16 cellular contexts compared by ENCODE assay signal in genomic region chr5:143155445-143155844, GRCh38.
DNase-seq lines count a peak whose midpoint lies in the region; ATAC-seq and TF ChIP-seq lines count a peak whose summit lies in the region.
"Had no signal": no experiment of that assay in that cellular context is flagged by ENCODE, and none has a peak within 500 bp of the region (broad histone marks: within the 10 kb centered on the region; RNA-seq: fewer than 3 reads in every experiment).

No MANE protein-coding gene starts in this region.

- POLR2A ChIA-PET in PC-3 (lab: Charles Lee; ENCODE audit: unreplicated experiment): no interaction called here

- intact Hi-C loops in PC-3 (cut with micrococcal nuclease) (no loop called here), esophagus muscularis mucosa (cut with DNase I) (no loop called here), gastrocnemius medialis (cut with DNase I; ENCODE audit: low total_unique reads) (no loop called here)

- CTCF ChIA-PET in PC-3 (lab: Charles Lee): no interaction called here

- H3K4me2 ChIP-seq in PC-3 (ENCODE audit: low read length): 0 out of 2 replicates have a peak overlapping the region, but pooled peaks have one; percentile 51

- H3K27me3 ChIP-seq in PC-3 (ENCODE audit: low read length) (no peaks in the 10 kb centered on the region), esophagus muscularis mucosa (no peaks in the 10 kb centered on the region), gastrocnemius medialis (no peaks in the 10 kb centered on the region), foreskin keratinocyte (no peaks in the 10 kb centered on the region)
- H3K27me3 ChIP-seq: BE2C, left lung had no signal

- H3K4me3 ChIP-seq in PC-3 (ENCODE audit: low read length) (no peak overlapping the region), esophagus muscularis mucosa (no peak overlapping the region), gastrocnemius medialis (no peak overlapping the region)
- H3K4me3 ChIP-seq: HAP-1, left lung had no signal

- H3F3A ChIP-seq in PC-3 (ENCODE audit: low read length, unreplicated experiment): no peaks in the 10 kb centered on the region

- TF ChIP-seq CTCF in PC-3 (conservative IDR thresholded peaks at IDR 0.05; ENCODE audit: low read depth, low read length) (no peak), esophagus muscularis mucosa (IDR thresholded peaks at IDR 0.05) (peak in 1 of 3 experiments; percentile 10), gastrocnemius medialis (IDR thresholded peaks at IDR 0.05 in 4 of 5, conservative IDR thresholded peaks at IDR 0.05 in 1 of 5) (no peak), foreskin keratinocyte (conservative IDR thresholded peaks at IDR 0.05) (no peak)

- no peaks in the 10 kb centered on the region for H3K79me2 ChIP-seq in PC-3 (ENCODE audit: low read length)

- peaks cover 20% of the 10 kb centered on the region for H3K4me1 ChIP-seq in PC-3 (ENCODE audit: insufficient read depth, low read length)
- H3K4me1 ChIP-seq in esophagus muscularis mucosa: peaks cover 34 to 49% (median 47%) of the 10 kb centered on the region in 4 donors
- peaks cover 39 to 41% of the 10 kb centered on the region in 2 donors for H3K4me1 ChIP-seq in gastrocnemius medialis
- peaks cover 12% of the 10 kb centered on the region for H3K4me1 ChIP-seq in foreskin keratinocyte
- H3K4me1 ChIP-seq: BE2C, HAP-1 had no signal

- H3K36me3 ChIP-seq in PC-3 (ENCODE audit: low read depth, low read length): no peaks in the 10 kb centered on the region
- H3K36me3 ChIP-seq in esophagus muscularis mucosa: peaks cover 0 to 3% (median under 1%) of the 10 kb centered on the region in 4 donors
- H3K36me3 ChIP-seq in gastrocnemius medialis: peaks cover 0 to 1% of the 10 kb centered on the region in 2 donors
- H3K36me3 ChIP-seq: BE2C, HAP-1 had no signal

- H3K27ac ChIP-seq in PC-3 (ENCODE audit: low read length) (peak overlapping the region; percentile 48), esophagus muscularis mucosa (replicated peaks in 1 of 4) (peak overlapping the region; percentile 78 to 83 (median 82)), gastrocnemius medialis (peak overlapping the region; percentile 60 to 70 (median 63)), foreskin keratinocyte (no peak overlapping the region)

- ATAC-seq in PC-3: no peak
- ATAC-seq in gastrocnemius medialis: no peak
- ATAC-seq in foreskin keratinocyte: no peak
- no peak for ATAC-seq in GM21619 (IDR thresholded peaks at IDR 0.05; ENCODE audit: unreplicated experiment)
- ATAC-seq in GM21723 (IDR thresholded peaks at IDR 0.05; ENCODE audit: unreplicated experiment): no peak
- ATAC-seq: left lung had no signal

- H3K9me3 ChIP-seq in PC-3 (ENCODE audit: low read length): no peaks in the 10 kb centered on the region
- H3K9me3 ChIP-seq in esophagus muscularis mucosa: no peaks in the 10 kb centered on the region
- no peaks in the 10 kb centered on the region for H3K9me3 ChIP-seq in gastrocnemius medialis
- H3K9me3 ChIP-seq: BE2C, HAP-1, left lung had no signal

- H3K9ac ChIP-seq in PC-3 (ENCODE audit: low read length): no peak overlapping the region

- no peak for TF ChIP-seq EP300 in esophagus muscularis mucosa (IDR thresholded peaks at IDR 0.05)

- 0 out of 2 replicates have a peak overlapping the region, but pooled peaks have one; percentile 46 for H2AFZ ChIP-seq in PC-3 (ENCODE audit: low read length)

- in situ Hi-C loops in gastrocnemius medialis (cut with MboI; ENCODE audit: low sequenced_read_pairs in 4 of 4): no loop called here

- WGBS in esophagus muscularis mucosa: 70% methylated on average over 3 of the region's 3 CpGs

- BruUV-seq in PC-3 (replicated peaks; lab: Mats Ljungman, UMichigan): no TSS peak

- no peaks in the 10 kb centered on the region for H4K20me1 ChIP-seq in PC-3 (ENCODE audit: low read length)

- H3K9me2 ChIP-seq in PC-3 (replicated peaks; ENCODE audit: low read length): no peaks in the 10 kb centered on the region

- DNase-seq in AG08395 (ENCODE audit: low spot score) (peak; percentile 31), PC-3 (no peak), esophagus muscularis mucosa (ENCODE audit: extremely low spot score) (no peak), gastrocnemius medialis (no peak), foreskin keratinocyte (no peak)
- no peak for DNase-seq in effector CD4-positive, alpha-beta T cell
- DNase-seq: activated CD4-positive, CD25-positive, alpha-beta regulatory T cell treated with anti-CD3 and anti-CD28 coated beads, Interleukin-2, amount 50 U/mL, for 72 hours; BE2C; DMS 273 treated with DMSO at 0.1 percent for 48 hours; KG1; left lung; NCI-H1436; small intestine had no signal

- TF ChIP-seq POLR2A in esophagus muscularis mucosa (IDR thresholded peaks at IDR 0.05; ENCODE audit: low read depth) (no peak), gastrocnemius medialis (IDR thresholded peaks at IDR 0.05) (no peak)
